In the genomic region with DNA sequence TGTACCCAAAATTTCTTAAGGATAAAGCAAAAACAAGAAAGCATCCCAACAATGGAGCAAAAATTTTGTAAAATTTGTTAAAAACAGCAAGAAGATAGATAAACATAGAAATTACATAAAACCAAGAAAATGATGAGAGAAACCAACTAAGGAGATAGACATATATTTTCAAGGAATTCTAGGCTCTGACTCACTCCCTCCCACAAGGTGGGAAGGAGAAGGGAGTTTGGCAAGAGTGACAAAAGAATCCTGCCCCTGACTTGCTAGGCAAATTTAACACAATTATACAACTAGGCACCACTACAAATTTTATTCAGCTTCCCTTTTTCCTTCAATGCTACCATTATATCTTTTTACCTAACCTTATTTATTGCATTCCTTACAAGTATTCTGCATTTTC, we compare ENCODE assay signal across 21 cellular contexts.
DNase-seq lines count a peak whose midpoint lies in the region; ATAC-seq and TF ChIP-seq lines count a peak whose summit lies in the region.
"Had no signal": no experiment of that assay in that cellular context is flagged by ENCODE, and none has a peak within 500 bp of the region (broad histone marks: within the 10 kb centered on the region; RNA-seq: fewer than 3 reads in every experiment).

No MANE protein-coding gene starts in this region.

- H3K79me1 ChIP-seq in mesendoderm (ENCODE audit: low read length) = no peaks in the 10 kb centered on the region

- H3K36me3 ChIP-seq in SU-DHL-6 (ENCODE audit: low read length) (peaks cover 20% of the 10 kb centered on the region), osteoblast (ENCODE audit: insufficient read depth, low read length) (peaks cover 6% of the 10 kb centered on the region), mesendoderm (ENCODE audit: control insufficient read depth, insufficient read depth, low read length) (no peaks in the 10 kb centered on the region)
- H3K36me3 ChIP-seq: neural progenitor cell had no signal

- H4K20me1 ChIP-seq in SU-DHL-6 (ENCODE audit: low read depth, low read length) = peaks cover 5% of the 10 kb centered on the region; the same call in 1 of the 2 replicates
- peaks cover 13% of the 10 kb centered on the region for H4K20me1 ChIP-seq in osteoblast (ENCODE audit: insufficient read depth, low read length)

- no peak overlapping the region for H2AK5ac ChIP-seq in mesendoderm (ENCODE audit: low read length)

- H3K27me3 ChIP-seq in SU-DHL-6 (ENCODE audit: low read length) = no peaks in the 10 kb centered on the region
- no peaks in the 10 kb centered on the region for H3K27me3 ChIP-seq in osteoblast (ENCODE audit: insufficient read depth, low read length)
- no peaks in the 10 kb centered on the region for H3K27me3 ChIP-seq in mesendoderm (ENCODE audit: insufficient read depth, low read length, poor library complexity)
- H3K27me3 ChIP-seq: neural progenitor cell had no signal

- H4K8ac ChIP-seq in mesendoderm (ENCODE audit: low read depth, low read length) = no peak overlapping the region

- no peak overlapping the region for H3K9ac ChIP-seq in SU-DHL-6 (ENCODE audit: low read length)
- H3K9ac ChIP-seq in mesendoderm (ENCODE audit: low read length) = no peak overlapping the region
- H3K9ac ChIP-seq: neural progenitor cell had no signal

- H3K9me3 ChIP-seq in SU-DHL-6 (ENCODE audit: insufficient read depth, low read length) (no peaks in the 10 kb centered on the region), osteoblast (ENCODE audit: low read depth, low read length) (no peaks in the 10 kb centered on the region)
- H3K9me3 ChIP-seq: left ventricle myocardium inferior, thoracic aorta had no signal

- peak overlapping the region; percentile 30; the same call in 1 of the 2 replicates for H3K27ac ChIP-seq in SU-DHL-6 (ENCODE audit: low read depth, low read length)
- no peak overlapping the region for H3K27ac ChIP-seq in osteoblast (ENCODE audit: low read depth, low read length)
- H3K27ac ChIP-seq in mesendoderm (ENCODE audit: low read depth, low read length) = no peak overlapping the region
- H3K27ac ChIP-seq: left ventricle myocardium inferior, neural progenitor cell, thoracic aorta had no signal

- no peak for ATAC-seq in GM19455 (IDR thresholded peaks at IDR 0.05; ENCODE audit: unreplicated experiment)
- ATAC-seq: activated CD8-positive, alpha-beta memory T cell treated with anti-CD3 and anti-CD28 coated beads, Interleukin-2, amount 10 ng/mL, durations not matched to agents 7 days and 5 days; stimulated activated memory B cell treated with anti-CD40 and anti-IgM and Interleukin-4, amounts not matched to agents 10 μg/mL and 1 μg/mL and 100 μg/mL, for 72 hours had no signal

- no peaks in the 10 kb centered on the region for H3K9me2 ChIP-seq in SU-DHL-6 (replicated peaks; ENCODE audit: insufficient read depth, low read length)

- no peak overlapping the region for H2BK5ac ChIP-seq in mesendoderm (ENCODE audit: low read length)

- no peak overlapping the region for H3K18ac ChIP-seq in mesendoderm (ENCODE audit: low read length)

- H3K4me1 ChIP-seq in osteoblast (ENCODE audit: insufficient read depth, low read length) (peaks cover 5% of the 10 kb centered on the region), mesendoderm (ENCODE audit: control insufficient read depth, low read depth, low read length) (no peaks in the 10 kb centered on the region)
- H3K4me1 ChIP-seq: neural progenitor cell had no signal

- H3K56ac ChIP-seq in mesendoderm (ENCODE audit: low read length) = no peak overlapping the region

- H3K4ac ChIP-seq in mesendoderm (ENCODE audit: low read depth, low read length) = no peak overlapping the region

- no peak overlapping the region for H3K4me2 ChIP-seq in SU-DHL-6 (ENCODE audit: low read depth, low read length, poor library complexity, severe bottlenecking)
- peak overlapping the region; percentile 7 for H3K4me2 ChIP-seq in osteoblast (ENCODE audit: insufficient read depth, low read length)
- H3K4me2 ChIP-seq in mesendoderm (ENCODE audit: low read length) = no peak overlapping the region
- H3K4me2 ChIP-seq: neural progenitor cell, smooth muscle cell had no signal

- DNase-seq in ELR (ENCODE audit: low read depth) (peak; percentile 31), choroid plexus epithelial cell (ENCODE audit: low read depth) (peak; percentile 42), osteoblast (ENCODE audit: insufficient read length, low spot score, missing footprints) (peak; percentile 60), mesendoderm (no peak), NCI-H510A treated with DMSO at 0.1 percent for 48 hours (lab: John Stamatoyannopoulos, UW) (no peak)
- DNase-seq in stimulated activated naive CD4-positive, alpha-beta T cell (lab: John Stamatoyannopoulos, UW) = no peak
- DNase-seq: activated CD4-positive, alpha-beta T cell treated with anti-CD3 and anti-CD28 coated beads for 48 hours; activated CD8-positive, alpha-beta memory T cell treated with anti-CD3 and anti-CD28 coated beads, Interleukin-2, amount 10 ng/mL, durations not matched to agents 7 days and 5 days; DMS153; left ventricle myocardium inferior; NCI-H1092; NCI-H1930; NCI-H345; SHP77 treated with DMSO at 0.1 percent for 48 hours; T-helper 1 cell had no signal

- H3K4me3 ChIP-seq in SU-DHL-6 (ENCODE audit: insufficient read depth, low read length, poor library complexity, severe bottlenecking) (no peak overlapping the region), choroid plexus epithelial cell (ENCODE audit: low read depth, low read length) (no peak overlapping the region), osteoblast (ENCODE audit: insufficient read depth, low read length) (no peak overlapping the region), mesendoderm (ENCODE audit: low read length) (no peak overlapping the region)
- H3K4me3 ChIP-seq: left ventricle myocardium inferior, neural progenitor cell, smooth muscle cell, thoracic aorta had no signal

- H3K79me2 ChIP-seq in SU-DHL-6 (ENCODE audit: insufficient read depth, low read length) (peaks cover 100% of the 10 kb centered on the region), osteoblast (ENCODE audit: insufficient read depth, low read length) (peaks cover 46% of the 10 kb centered on the region), mesendoderm (ENCODE audit: control insufficient read depth, insufficient read depth, low read length) (no peaks in the 10 kb centered on the region)

- peaks cover 46% of the 10 kb centered on the region for H3F3A ChIP-seq in SU-DHL-6 (ENCODE audit: insufficient read depth)

- no peak overlapping the region for H4K5ac ChIP-seq in mesendoderm (ENCODE audit: low read length)

- no peak for TF ChIP-seq CTCF in SU-DHL-6 (IDR thresholded peaks at IDR 0.05; ENCODE audit: insufficient read depth, low read length, poor library complexity, severe bottlenecking)
- TF ChIP-seq CTCF in choroid plexus epithelial cell (conservative IDR thresholded peaks at IDR 0.05; ENCODE audit: low read depth, low read length) = no peak
- TF ChIP-seq CTCF in osteoblast (IDR thresholded peaks at IDR 0.05; ENCODE audit: extremely low read depth, low read depth, low read length) = no peak

- H3K23ac ChIP-seq in mesendoderm (ENCODE audit: low read length) = no peak overlapping the region

- no peak overlapping the region for H2BK15ac ChIP-seq in mesendoderm (replicated peaks; ENCODE audit: low read depth)

- H2BK120ac ChIP-seq in mesendoderm (ENCODE audit: low read depth, low read length) = no peak overlapping the region

- no peak overlapping the region for H2AFZ ChIP-seq in SU-DHL-6 (ENCODE audit: low read depth, low read length, severe bottlenecking)
- H2AFZ ChIP-seq in osteoblast (ENCODE audit: low read length) = no peak overlapping the region
- H2AFZ ChIP-seq: neural progenitor cell had no signal

Comparison
In these comparisons a context has a peak if more than half of its experiments do, and no peak if none do; other contexts are left out.
1. DNase-seq: peak in ELR (single experiment), choroid plexus epithelial cell (single experiment) and osteoblast (single experiment); none in mesendoderm (single experiment), stimulated activated naive CD4-positive, alpha-beta T cell (0 of 6) and NCI-H510A treated with DMSO at 0.1 percent for 48 hours (single experiment).